ENCODE assay signal across 16 cellular contexts in the genomic region with DNA sequence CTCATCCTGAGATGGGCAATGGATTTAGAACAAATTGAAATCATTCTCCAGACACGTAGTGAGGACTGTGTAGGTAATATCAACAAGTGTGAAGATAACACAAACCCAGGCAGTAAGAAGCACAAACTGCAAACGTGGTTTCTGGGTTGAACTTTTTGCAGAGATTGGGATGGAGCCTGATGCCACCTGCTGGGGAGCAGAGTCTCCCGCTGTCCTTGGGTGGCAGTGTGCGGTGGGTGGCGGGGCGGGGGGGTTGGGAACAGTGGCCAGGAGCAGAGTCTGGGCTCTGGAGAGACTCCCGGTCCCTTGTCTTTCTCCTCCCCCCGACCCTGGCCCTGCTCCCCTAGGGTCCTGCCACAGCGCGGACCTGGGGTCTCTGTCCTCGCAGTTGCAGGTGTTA. TPM values are rescaled to one million over a fixed set of nuclear protein-coding genes. Genes with fewer than 3 reads are reported as not detected.
DNase-seq lines count a peak whose midpoint lies in the region; FAIRE-seq and TF ChIP-seq lines count a peak whose summit lies in the region.
"Had no signal": no experiment of that assay in that cellular context is flagged by ENCODE, and none has a peak within 500 bp of the region (broad histone marks: within the 10 kb centered on the region; RNA-seq: fewer than 3 reads in every experiment).

No MANE protein-coding gene starts in this region.

- dilution Hi-C loops in keratinocyte (cut with MboI; ENCODE audit: extremely low pct_ligation_motif_present, low sequenced_read_pairs) = no loop called here

- TF ChIP-seq CTCF in 22Rv1 (IDR thresholded peaks at IDR 0.05) = peak; percentile 26
- peak; percentile 73 for TF ChIP-seq CTCF in VCaP (conservative IDR thresholded peaks at IDR 0.05)
- TF ChIP-seq CTCF in keratinocyte (optimal IDR thresholded peaks at IDR 0.05 in 1 of 3, IDR thresholded peaks at IDR 0.05 in 1 of 3, conservative IDR thresholded peaks at IDR 0.05 in 1 of 3; ENCODE audit: extremely low read depth in 1 of 3, insufficient read depth in 2 of 3, low read length in 3 of 3) = peak in 2 of 3 experiments; percentile 39 to 55

- in situ Hi-C loops in GM23248 (cut with MboI) = no loop called here

- peak; percentile 9 for FAIRE-seq in keratinocyte (lab: Jason Lieb, UNC)
- FAIRE-seq: astrocyte had no signal

- H3K27me3 ChIP-seq in H7 (ENCODE audit: control insufficient read depth, insufficient read depth, low read length) (no peaks in the 10 kb centered on the region), keratinocyte (ENCODE audit: control insufficient read depth, extremely low read depth, insufficient read depth, low read length) (no peaks in the 10 kb centered on the region), GM23248 (replicated peaks; ENCODE audit: insufficient read depth) (no peaks in the 10 kb centered on the region)
- H3K27me3 ChIP-seq: BLaER1 treated with 17β-estradiol and CSF1 and Interleukin-3, amounts not matched to agents 10 nM and 100 nM; left lung had no signal

- H3K4me3 Mint-ChIP-seq in activated CD4-positive, alpha-beta memory T cell treated with anti-CD3 and anti-CD28 coated beads for 36 hours = no peak overlapping the region
- H3K4me3 Mint-ChIP-seq: GM23338, nephron had no signal

- no peaks in the 10 kb centered on the region for H3K9me1 ChIP-seq in keratinocyte (ENCODE audit: control insufficient read depth, extremely low read depth, insufficient read depth, low read length)

- no peaks in the 10 kb centered on the region for H3K4me1 Mint-ChIP-seq in activated CD4-positive, alpha-beta memory T cell treated with anti-CD3 and anti-CD28 coated beads for 36 hours (ENCODE audit: low read depth)
- H3K4me1 Mint-ChIP-seq: GM23338, nephron had no signal

- H3K9me2 ChIP-seq in GM23248 (ENCODE audit: insufficient read depth) = no peaks in the 10 kb centered on the region

- no peaks in the 10 kb centered on the region for H3K9me3 Mint-ChIP-seq in activated CD4-positive, alpha-beta memory T cell treated with anti-CD3 and anti-CD28 coated beads for 36 hours
- H3K9me3 Mint-ChIP-seq: GM23338, nephron had no signal

- H3K4me3 ChIP-seq in H7 (ENCODE audit: insufficient read depth, low read depth, low read length) = no peak overlapping the region
- no peak overlapping the region for H3K4me3 ChIP-seq in keratinocyte (ENCODE audit: control insufficient read depth in 2 of 3, extremely low read depth in 1 of 3, insufficient read depth in 2 of 3, low read depth in 1 of 3, low read length in 3 of 3)
- H3K4me3 ChIP-seq in GM23248 = no peak overlapping the region
- H3K4me3 ChIP-seq: BLaER1 treated with 17β-estradiol and CSF1 and Interleukin-3, amounts not matched to agents 10 nM and 100 nM; GM23338; left lung had no signal

- H3K27ac ChIP-seq in 22Rv1 (no peak overlapping the region), VCaP (no peak overlapping the region), keratinocyte (ENCODE audit: control insufficient read depth, insufficient read depth, low read length) (peak overlapping the region; percentile 34), GM23248 (no peak overlapping the region)
- H3K27ac ChIP-seq: BLaER1 treated with 17β-estradiol and CSF1 and Interleukin-3, amounts not matched to agents 10 nM and 100 nM; left lung had no signal

- POLR2A ChIA-PET in activated CD4-positive, alpha-beta memory T cell treated with anti-CD3 and anti-CD28 coated beads for 36 hours (lab: Charles Lee) = no interaction called here

- H3K27ac Mint-ChIP-seq in activated CD4-positive, alpha-beta memory T cell treated with anti-CD3 and anti-CD28 coated beads for 36 hours = no peak overlapping the region
- H3K27ac Mint-ChIP-seq: GM23338, nephron had no signal

- CTCF ChIA-PET in activated CD4-positive, alpha-beta memory T cell treated with anti-CD3 and anti-CD28 coated beads for 36 hours (lab: Charles Lee) = interaction anchor here (0.6 kb wide), 1 partner anchor 48 kb away, joined by 3 read pairs; no protein-coding TSS in a partner anchor

- no peaks in the 10 kb centered on the region; the same call in none of the 2 replicates for H3K36me3 ChIP-seq in H7 (replicated peaks; ENCODE audit: control insufficient read depth, insufficient read depth, low read length)
- peaks cover 1 to 3% of the 10 kb centered on the region in 2 experiments for H3K36me3 ChIP-seq in keratinocyte (ENCODE audit: control insufficient read depth in 2 of 2, extremely low read depth in 1 of 2, insufficient read depth in 2 of 2, low read length in 2 of 2)
- no peaks in the 10 kb centered on the region for H3K36me3 ChIP-seq in GM23248 (ENCODE audit: low read depth)

- H3K9me3 ChIP-seq in keratinocyte (ENCODE audit: control insufficient read depth, low read depth, low read length) (no peaks in the 10 kb centered on the region), GM23248 (ENCODE audit: low read depth) (no peaks in the 10 kb centered on the region)
- H3K9me3 ChIP-seq: BLaER1 treated with 17β-estradiol and CSF1 and Interleukin-3, amounts not matched to agents 10 nM and 100 nM; left lung had no signal

- H3K4me2 ChIP-seq in keratinocyte (ENCODE audit: control insufficient read depth, extremely low read depth, insufficient read depth, low read depth, low read length) = no peak overlapping the region
- H3K4me2 ChIP-seq in GM23248 (ENCODE audit: unreplicated experiment) = no peak overlapping the region
- H3K4me2 ChIP-seq: BLaER1 treated with 17β-estradiol and CSF1 and Interleukin-3, amounts not matched to agents 10 nM and 100 nM; GM23338 had no signal

- H3K4me1 ChIP-seq in keratinocyte (ENCODE audit: control insufficient read depth, extremely low read depth, insufficient read depth, low read length) = peaks cover 8% of the 10 kb centered on the region
- no peaks in the 10 kb centered on the region for H3K4me1 ChIP-seq in GM23248 (ENCODE audit: insufficient read depth)
- H3K4me1 ChIP-seq: left lung had no signal

- H3K27me3 Mint-ChIP-seq in activated CD4-positive, alpha-beta memory T cell treated with anti-CD3 and anti-CD28 coated beads for 36 hours = no peaks in the 10 kb centered on the region

- H3K79me2 ChIP-seq in keratinocyte (ENCODE audit: control insufficient read depth, insufficient read depth, low read length) = no peaks in the 10 kb centered on the region
- peaks cover 6% of the 10 kb centered on the region for H3K79me2 ChIP-seq in GM23248 (ENCODE audit: insufficient read depth)

- H3F3A ChIP-seq in GM23248 (ENCODE audit: insufficient read depth) = no peaks in the 10 kb centered on the region

- H4K20me1 ChIP-seq in keratinocyte (ENCODE audit: control insufficient read depth, extremely low read depth, insufficient read depth, low read length) (no peaks in the 10 kb centered on the region), GM23248 (ENCODE audit: insufficient read depth) (no peaks in the 10 kb centered on the region)

- intact Hi-C loops in activated CD4-positive, alpha-beta memory T cell treated with anti-CD3 and anti-CD28 coated beads for 36 hours (cut with micrococcal nuclease) = no loop called here

- DNase-seq in H7 (peak; percentile 36), keratinocyte (ENCODE audit: low read depth, low spot score) (no peak), NCI-H82 treated with DMSO at 0.1 percent for 48 hours (lab: John Stamatoyannopoulos, UW; ENCODE audit: unreplicated experiment) (no peak), GM23248 (no peak), Kasumi-1 (lab: John Stamatoyannopoulos, UW) (no peak)
- DNase-seq in activated CD4-positive, alpha-beta memory T cell treated with anti-CD3 and anti-CD28 coated beads for 36 hours = no peak
- DNase-seq: activated CD4-positive, CD25-positive, alpha-beta regulatory T cell treated with anti-CD3 and anti-CD28 coated beads, Interleukin-2, amount 50 U/mL, for 72 hours; activated T-cell treated with anti-CD3 and anti-CD28 coated beads, Interleukin-2, amount 50 U/mL, for 48 hours; SHP77 treated with DMSO at 0.1 percent for 48 hours had no signal

- H3K36me3 Mint-ChIP-seq in activated CD4-positive, alpha-beta memory T cell treated with anti-CD3 and anti-CD28 coated beads for 36 hours = peaks cover 2% of the 10 kb centered on the region

- WGBS in GM23248 (ENCODE audit: low coverage in 1 of 2, low lambda C conversion rate in 2 of 2, missing lambda C conversion rate in 2 of 2), 2 experiments = 78 to 79% methylated on average over 8 to 11 of the region's 11 CpGs

- H2AFZ ChIP-seq in keratinocyte (ENCODE audit: control insufficient read depth, low read length) (no peak overlapping the region), GM23248 (no peak overlapping the region)
- H2AFZ ChIP-seq: GM23338 had no signal

- H3K9ac ChIP-seq in keratinocyte (ENCODE audit: control insufficient read depth, extremely low read depth, insufficient read depth, low read length) = peak overlapping the region; percentile 16
- no peak overlapping the region for H3K9ac ChIP-seq in GM23248
- H3K9ac ChIP-seq: BLaER1 treated with 17β-estradiol and CSF1 and Interleukin-3, amounts not matched to agents 10 nM and 100 nM had no signal

RNA-seq across cellular contexts. Expression of gene TRAF3IP1, which starts 19.5 kb away (rescaled TPM):
- total RNA-seq in H7 (2014; rRNA removed; shearing (Covaris generic)) = 3.9 and 9.5 TPM in 2 replicates
- polyA plus RNA-seq in keratinocyte (6.4 to 7.0 TPM (median 7.0 TPM) in 3 replicates), GM23248 (2016; fragmentation: Nextera tagmentation; extraction: Ambion mirVana) (10.6 and 11.0 TPM in 2 replicates)
- 32.3 TPM for polyA plus RNA-seq in keratinocyte (2011; ENCODE audit: low read depth)
- 7.0 and 7.4 TPM in 2 replicates for polyA plus RNA-seq in keratinocyte (2011; cell fraction: cytosol; rRNA removed)
- polyA plus RNA-seq in keratinocyte (2011; cell fraction: nucleus; rRNA removed) = 11.4 and 12.1 TPM in 2 replicates
- polyA plus RNA-seq in keratinocyte (2012; ENCODE audit: low replicate concordance) = 9.2 and 16.0 TPM in 2 replicates
- polyA minus RNA-seq in keratinocyte = 6.4 to 28.3 TPM (median 14.0 TPM) in 3 replicates
- 3.6 TPM for polyA minus RNA-seq in keratinocyte (2011; cell fraction: cytosol; rRNA and poly(A)+ RNA removed)
- polyA minus RNA-seq in keratinocyte (2011; cell fraction: nucleus; rRNA and poly(A)+ RNA removed) = 4.5 and 8.9 TPM in 2 replicates
- 7.2 and 9.5 TPM in 2 replicates for total RNA-seq in GM23248 (2014; rRNA removed; shearing (Covaris generic))
- total RNA-seq in activated CD4-positive, alpha-beta memory T cell treated with anti-CD3 and anti-CD28 coated beads for 36 hours = 1 to 10 TPM; 8.0 to 9.3 TPM

RNA-seq across cellular contexts. Expression of gene PER2, which starts 51.4 kb away (rescaled TPM):
- total RNA-seq in H7 (2014; rRNA removed; shearing (Covaris generic)) = 3.6 and 4.8 TPM in 2 replicates
- polyA plus RNA-seq in keratinocyte (0.68 to 2.0 TPM (median 1.6 TPM) in 3 replicates), GM23248 (2016; fragmentation: Nextera tagmentation; extraction: Ambion mirVana) (1.6 and 2.3 TPM in 2 replicates)
- polyA plus RNA-seq in keratinocyte (2011; ENCODE audit: low read depth) = 3.1 TPM
- 0.69 and 0.90 TPM in 2 replicates for polyA plus RNA-seq in keratinocyte (2011; cell fraction: cytosol; rRNA removed)
- 4.1 and 5.4 TPM in 2 replicates for polyA plus RNA-seq in keratinocyte (2011; cell fraction: nucleus; rRNA removed)
- polyA plus RNA-seq in keratinocyte (2012; ENCODE audit: low replicate concordance) = 1.9 and 2.4 TPM in 2 replicates
- polyA minus RNA-seq in keratinocyte = 2.6 to 6.8 TPM (median 3.8 TPM) in 3 replicates
- 0.96 TPM for polyA minus RNA-seq in keratinocyte (2011; cell fraction: cytosol; rRNA and poly(A)+ RNA removed)
- 3.4 and 8.0 TPM in 2 replicates for polyA minus RNA-seq in keratinocyte (2011; cell fraction: nucleus; rRNA and poly(A)+ RNA removed)
- 2.8 and 6.2 TPM in 2 replicates for total RNA-seq in GM23248 (2014; rRNA removed; shearing (Covaris generic))
- total RNA-seq in activated CD4-positive, alpha-beta memory T cell treated with anti-CD3 and anti-CD28 coated beads for 36 hours = 1 to 10 TPM; 5.5 to 7.2 TPM
